ENCODE assay signal across 8 cellular contexts in the genomic region with DNA sequence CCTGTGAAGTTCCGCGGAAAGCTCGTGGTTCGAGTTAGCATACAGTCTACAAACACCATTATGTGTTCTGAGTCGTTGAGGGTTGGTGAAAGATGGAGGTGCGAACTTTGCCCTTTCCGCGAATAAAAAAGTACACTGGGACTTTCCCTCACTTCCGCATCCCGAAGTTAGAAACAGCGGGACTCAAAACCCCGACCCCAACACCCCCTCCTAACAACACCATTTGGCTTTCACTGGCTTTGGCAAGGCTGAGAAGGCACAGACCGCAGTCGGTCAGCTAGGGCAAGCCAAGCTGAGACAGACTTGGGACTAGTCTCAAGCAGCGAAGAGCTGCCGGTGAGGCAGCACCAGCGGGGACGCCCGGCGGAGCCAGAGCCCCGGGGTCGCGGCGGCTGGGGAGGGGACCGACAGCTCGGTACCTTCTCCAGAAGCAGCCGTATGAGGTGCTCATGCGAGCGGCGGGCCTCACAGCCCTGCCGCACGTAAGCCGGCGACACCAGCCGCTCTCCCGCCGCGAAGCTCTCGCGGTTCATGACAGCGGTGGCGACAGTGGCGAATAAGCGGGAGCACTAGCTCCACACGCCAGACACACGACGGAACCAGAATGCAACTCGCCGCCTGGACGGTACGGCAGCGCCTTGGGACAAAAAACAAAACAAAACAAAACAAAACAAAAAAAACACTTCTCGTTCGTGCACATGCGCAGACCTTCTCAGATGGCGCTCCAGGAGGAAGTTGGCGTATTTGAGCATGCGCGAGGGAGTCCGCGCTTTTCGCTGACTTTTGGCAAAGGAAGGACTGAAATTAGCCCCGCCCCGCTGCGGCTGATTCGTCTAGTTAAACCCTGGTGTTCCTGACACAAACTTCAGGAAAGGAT. TPM values are rescaled to one million over a fixed set of nuclear protein-coding genes. Genes with fewer than 3 reads are reported as not detected.
DNase-seq lines count a peak whose midpoint lies in the region; ATAC-seq and TF ChIP-seq lines count a peak whose summit lies in the region.

Gene SEPSECS, minus strand, starts transcription at position 613 of the 877 bp plus-strand sequence. Its CDS starts 80 bp downstream, at position 533.

- no peaks in the 10 kb centered on the region for H3K9me3 ChIP-seq in DOHH2 (ENCODE audit: control insufficient read depth, insufficient read depth, low read length)
- H3K9me3 ChIP-seq in fibroblast of lung (ENCODE audit: control insufficient read depth, insufficient read depth, low read depth, low read length): no peaks in the 10 kb centered on the region
- no peaks in the 10 kb centered on the region for H3K9me3 ChIP-seq in naive thymus-derived CD4-positive, alpha-beta T cell (ENCODE audit: control insufficient read depth in 2 of 3, low read length in 3 of 3)

- H3K27me3 ChIP-seq in DOHH2 (ENCODE audit: control insufficient read depth, low read length): no peaks in the 10 kb centered on the region
- no peaks in the 10 kb centered on the region for H3K27me3 ChIP-seq in GM23338 (ENCODE audit: insufficient read depth)
- H3K27me3 ChIP-seq in fibroblast of lung (ENCODE audit: control insufficient read depth, insufficient read depth, low read length): no peaks in the 10 kb centered on the region
- H3K27me3 ChIP-seq in naive thymus-derived CD4-positive, alpha-beta T cell (ENCODE audit: control insufficient read depth in 2 of 2, insufficient read depth in 2 of 2, low read length in 2 of 2): no peaks in the 10 kb centered on the region

- H3K4me3 Mint-ChIP-seq in GM23338: peak within 1 kb of the TSS; percentile 86
- H3K4me3 Mint-ChIP-seq in activated T-helper 17 cell treated with anti-CD3 and anti-CD28 coated beads, Interleukin-2, amount 50 U/mL, for 72 hours: peak within 1 kb of the TSS; percentile 89
- H3K4me3 Mint-ChIP-seq in naive thymus-derived CD4-positive, alpha-beta T cell: peak within 1 kb of the TSS; percentile 87 to 97 (median 94)
- H3K4me3 Mint-ChIP-seq in stimulated activated naive B cell treated with anti-CD40 and anti-IgM and Interleukin-4, amounts not matched to agents 10 μg/mL and 1 μg/mL and 100 μg/mL, for 72 hours: peak within 1 kb of the TSS; percentile 86 to 91

- H3K4me1 ChIP-seq in DOHH2 (ENCODE audit: control insufficient read depth, low read length): peaks cover 28% of the 10 kb centered on the region
- no peaks in the 10 kb centered on the region; the same call in 1 of the 2 replicates for H3K4me1 ChIP-seq in GM23338 (ENCODE audit: insufficient read depth)
- H3K4me1 ChIP-seq in fibroblast of lung (ENCODE audit: control insufficient read depth, extremely low read depth, insufficient read depth, low read length): peaks cover 2% of the 10 kb centered on the region
- peaks cover 4 to 14% of the 10 kb centered on the region in 2 donors for H3K4me1 ChIP-seq in naive thymus-derived CD4-positive, alpha-beta T cell (ENCODE audit: control insufficient read depth in 2 of 2, insufficient read depth in 2 of 2, low read length in 2 of 2)

- POLR2A ChIA-PET in naive thymus-derived CD4-positive, alpha-beta T cell (lab: Charles Lee): interaction anchor here (0.6 to 5.0 kb wide), 6 partner anchors 16 to 217 kb away, joined by 3 to 54 read pairs (median 13); partner anchors contain the start of genes ANAPC4, PI4K2B and ZCCHC4

- ATAC-seq in GM23338: peak; percentile 83
- ATAC-seq in activated T-helper 17 cell treated with anti-CD3 and anti-CD28 coated beads, Interleukin-2, amount 50 U/mL, for 72 hours (replicated peaks): peak; percentile 84
- ATAC-seq in naive thymus-derived CD4-positive, alpha-beta T cell: peak; percentile 89
- ATAC-seq in stimulated activated naive B cell treated with anti-CD40 and anti-IgM and Interleukin-4, amounts not matched to agents 10 μg/mL and 1 μg/mL and 100 μg/mL, for 72 hours (replicated peaks): peak; percentile 90 to 94

- peak within 1 kb of the TSS; percentile 92 for H3K9ac ChIP-seq in fibroblast of lung (ENCODE audit: insufficient read depth, low read length)

- H3K36me3 ChIP-seq in DOHH2 (ENCODE audit: control insufficient read depth, low read length): peaks cover 27% of the 10 kb centered on the region
- no peaks in the 10 kb centered on the region for H3K36me3 ChIP-seq in GM23338 (ENCODE audit: insufficient read depth)
- no peaks in the 10 kb centered on the region for H3K36me3 ChIP-seq in fibroblast of lung (ENCODE audit: control insufficient read depth, insufficient read depth, low read length)
- H3K36me3 ChIP-seq in naive thymus-derived CD4-positive, alpha-beta T cell (ENCODE audit: control insufficient read depth in 2 of 3, insufficient read depth in 3 of 3, low read length in 3 of 3): peaks cover 0 to 5% (median 0%) of the 10 kb centered on the region in 3 experiments

- H3K9me2 ChIP-seq in DOHH2 (replicated peaks; ENCODE audit: control insufficient read depth, low read length) (no peaks in the 10 kb centered on the region), GM23338 (ENCODE audit: insufficient read depth) (no peaks in the 10 kb centered on the region)

- H3K36me3 Mint-ChIP-seq in GM23338 (ENCODE audit: low read depth): no peaks in the 10 kb centered on the region
- H3K36me3 Mint-ChIP-seq in activated T-helper 17 cell treated with anti-CD3 and anti-CD28 coated beads, Interleukin-2, amount 50 U/mL, for 72 hours (ENCODE audit: low read depth): peaks cover 14% of the 10 kb centered on the region
- H3K36me3 Mint-ChIP-seq in naive thymus-derived CD4-positive, alpha-beta T cell: peaks cover 12 to 23% (median 20%) of the 10 kb centered on the region in 5 donors
- peaks cover 3 to 23% of the 10 kb centered on the region in 2 donors for H3K36me3 Mint-ChIP-seq in stimulated activated naive B cell treated with anti-CD40 and anti-IgM and Interleukin-4, amounts not matched to agents 10 μg/mL and 1 μg/mL and 100 μg/mL, for 72 hours

- H3K4me2 ChIP-seq in DOHH2 (ENCODE audit: low read length) (peak within 1 kb of the TSS; percentile 90), GM23338 (peak within 1 kb of the TSS; percentile 82), fibroblast of lung (ENCODE audit: extremely low read depth, insufficient read depth, low read length) (peak within 1 kb of the TSS; percentile 88)

- H4K20me1 ChIP-seq in DOHH2 (ENCODE audit: control insufficient read depth, insufficient read depth, low read depth, low read length): no peaks in the 10 kb centered on the region
- H4K20me1 ChIP-seq in GM23338 (replicated peaks; ENCODE audit: insufficient read depth): no peaks in the 10 kb centered on the region
- no peaks in the 10 kb centered on the region for H4K20me1 ChIP-seq in fibroblast of lung (ENCODE audit: control insufficient read depth, extremely low read depth, insufficient read depth, low read length)

- H3K27ac ChIP-seq in DOHH2 (ENCODE audit: low read depth, low read length): peak within 1 kb of the TSS; percentile 76
- H3K27ac ChIP-seq in GM23338 (ENCODE audit: low read depth): peak within 1 kb of the TSS; percentile 84
- H3K27ac ChIP-seq in fibroblast of lung (ENCODE audit: insufficient read depth, low read length): peak within 1 kb of the TSS; percentile 91
- peak within 1 kb of the TSS; percentile 97 for H3K27ac ChIP-seq in naive thymus-derived CD4-positive, alpha-beta T cell (ENCODE audit: low read depth, low read length)

- DNase-seq in GM23338 (ENCODE audit: low spot score) (peak; percentile 95), LHCN-M2 (ENCODE audit: low read depth) (peak; percentile 97), RPMI8226 (peak; percentile 95), fibroblast of lung (ENCODE audit: low read depth in 2 of 2) (peak; percentile 93 to 98)
- DNase-seq in naive thymus-derived CD4-positive, alpha-beta T cell: peak; percentile 82 to 96 (median 94)
- peak; percentile 92 for DNase-seq in stimulated activated naive B cell treated with anti-CD40 and anti-IgM and Interleukin-4, amounts not matched to agents 10 μg/mL and 1 μg/mL and 100 μg/mL, for 72 hours

- H3K79me2 ChIP-seq in DOHH2 (ENCODE audit: control insufficient read depth, low read length) (peaks cover 49% of the 10 kb centered on the region), GM23338 (replicated peaks; ENCODE audit: insufficient read depth) (no peaks in the 10 kb centered on the region), fibroblast of lung (ENCODE audit: control insufficient read depth, insufficient read depth, low read length) (peaks cover 2% of the 10 kb centered on the region)

- H2AFZ ChIP-seq in GM23338 (peak within 1 kb of the TSS; percentile 80; the same call in 1 of the 2 replicates), fibroblast of lung (ENCODE audit: low read length) (peak within 1 kb of the TSS; percentile 94)

- peak within 1 kb of the TSS; percentile 84 for H3K27ac Mint-ChIP-seq in GM23338
- peak within 1 kb of the TSS; percentile 94 for H3K27ac Mint-ChIP-seq in activated T-helper 17 cell treated with anti-CD3 and anti-CD28 coated beads, Interleukin-2, amount 50 U/mL, for 72 hours
- H3K27ac Mint-ChIP-seq in naive thymus-derived CD4-positive, alpha-beta T cell: peak within 1 kb of the TSS; percentile 93 to 98 (median 96)
- peak within 1 kb of the TSS; percentile 100 for H3K27ac Mint-ChIP-seq in stimulated activated naive B cell treated with anti-CD40 and anti-IgM and Interleukin-4, amounts not matched to agents 10 μg/mL and 1 μg/mL and 100 μg/mL, for 72 hours

- TF ChIP-seq CTCF in DOHH2 (IDR thresholded peaks at IDR 0.05; ENCODE audit: low read depth, low read length, poor library complexity, severe bottlenecking): no peak
- no peak for TF ChIP-seq CTCF in GM23338 (conservative IDR thresholded peaks at IDR 0.05; ENCODE audit: low read depth in 2 of 2)
- TF ChIP-seq CTCF in fibroblast of lung (conservative IDR thresholded peaks at IDR 0.05 in 1 of 2, IDR thresholded peaks at IDR 0.05 in 1 of 2; ENCODE audit: low read depth in 1 of 2, low read length in 2 of 2): no peak

- no peaks in the 10 kb centered on the region for H3K9me3 Mint-ChIP-seq in GM23338
- no peaks in the 10 kb centered on the region for H3K9me3 Mint-ChIP-seq in activated T-helper 17 cell treated with anti-CD3 and anti-CD28 coated beads, Interleukin-2, amount 50 U/mL, for 72 hours
- peaks cover 0 to 5% (median 0%) of the 10 kb centered on the region in 11 donors for H3K9me3 Mint-ChIP-seq in naive thymus-derived CD4-positive, alpha-beta T cell
- H3K9me3 Mint-ChIP-seq in stimulated activated naive B cell treated with anti-CD40 and anti-IgM and Interleukin-4, amounts not matched to agents 10 μg/mL and 1 μg/mL and 100 μg/mL, for 72 hours: no peaks in the 10 kb centered on the region

- H3K4me3 ChIP-seq in DOHH2 (ENCODE audit: low read length) (peak within 1 kb of the TSS; percentile 88), GM23338 (peak within 1 kb of the TSS; percentile 67), fibroblast of lung (replicated peaks in 1 of 4; ENCODE audit: control extremely low read depth in 1 of 4, insufficient read depth in 1 of 4, low read depth in 3 of 4, low read length in 4 of 4) (peak within 1 kb of the TSS; percentile 86 to 92 (median 88))
- peak within 1 kb of the TSS; percentile 75 for H3K4me3 ChIP-seq in naive thymus-derived CD4-positive, alpha-beta T cell (ENCODE audit: low read length)

- peaks cover 13% of the 10 kb centered on the region for H3K27me3 Mint-ChIP-seq in GM23338 (ENCODE audit: insufficient read depth, low read depth, poor library complexity)
- H3K27me3 Mint-ChIP-seq in activated T-helper 17 cell treated with anti-CD3 and anti-CD28 coated beads, Interleukin-2, amount 50 U/mL, for 72 hours: no peaks in the 10 kb centered on the region
- peaks cover 0 to 2% (median 0%) of the 10 kb centered on the region in 5 donors for H3K27me3 Mint-ChIP-seq in naive thymus-derived CD4-positive, alpha-beta T cell
- H3K27me3 Mint-ChIP-seq in stimulated activated naive B cell treated with anti-CD40 and anti-IgM and Interleukin-4, amounts not matched to agents 10 μg/mL and 1 μg/mL and 100 μg/mL, for 72 hours: no peaks in the 10 kb centered on the region

- peaks cover 19% of the 10 kb centered on the region for H3K4me1 Mint-ChIP-seq in GM23338
- peaks cover 19% of the 10 kb centered on the region for H3K4me1 Mint-ChIP-seq in activated T-helper 17 cell treated with anti-CD3 and anti-CD28 coated beads, Interleukin-2, amount 50 U/mL, for 72 hours
- peaks cover 33 to 66% (median 52%) of the 10 kb centered on the region in 7 donors for H3K4me1 Mint-ChIP-seq in naive thymus-derived CD4-positive, alpha-beta T cell
- H3K4me1 Mint-ChIP-seq in stimulated activated naive B cell treated with anti-CD40 and anti-IgM and Interleukin-4, amounts not matched to agents 10 μg/mL and 1 μg/mL and 100 μg/mL, for 72 hours: peaks cover 23 to 24% of the 10 kb centered on the region in 2 donors

- H3F3A ChIP-seq in DOHH2 (ENCODE audit: control insufficient read depth, insufficient read depth): no peaks in the 10 kb centered on the region; the same call in 1 of the 2 replicates
- H3F3A ChIP-seq in GM23338 (replicated peaks; ENCODE audit: low read depth): no peaks in the 10 kb centered on the region; the same call in 1 of the 2 replicates

- CTCF ChIA-PET in naive thymus-derived CD4-positive, alpha-beta T cell (lab: Charles Lee): interaction anchor here (0.6 to 0.9 kb wide), 3 partner anchors 24 to 76 kb away, joined by 3 to 4 read pairs (median 3); no protein-coding TSS in a partner anchor

- intact Hi-C loops in naive thymus-derived CD4-positive, alpha-beta T cell (cut with micrococcal nuclease): loop anchor here (1.0 to 5.0 kb wide), 13 partner anchors 19 to 1702 kb away; partner anchors contain the start of genes ANAPC4 (in 2 of the 2), DHX15 (in 2 of the 2), SMIM20 (in 2 of the 2) and TBC1D19 (in 2 of the 2)

RNA-seq across cellular contexts. Expression of gene SEPSECS, which starts in this region (rescaled TPM):
- 4.7 and 8.4 TPM in 2 replicates for total RNA-seq in GM23338 (2014; rRNA removed; shearing (Covaris generic))
- 1.2 and 2.3 TPM in 2 replicates for polyA plus RNA-seq in GM23338 (2016; fragmentation: Nextera tagmentation; extraction: Ambion mirVana)
- total RNA-seq in LHCN-M2 (2014; rRNA removed): 5.2 and 5.6 TPM in 2 replicates
- polyA plus RNA-seq in LHCN-M2 (2012): 1.4 TPM
- 10 to 100 TPM; 11.5 to 11.8 TPM for total RNA-seq in activated T-helper 17 cell treated with anti-CD3 and anti-CD28 coated beads, Interleukin-2, amount 50 U/mL, for 72 hours
- 9.2 and 12.4 TPM in 2 replicates for total RNA-seq in fibroblast of lung
- polyA plus RNA-seq in fibroblast of lung: 3.6 and 5.9 TPM in 2 replicates
- polyA plus RNA-seq in fibroblast of lung (2012): 2.3 and 3.1 TPM in 2 replicates
- polyA minus RNA-seq in fibroblast of lung (ENCODE audit: low replicate concordance): 0.67 and 1.3 TPM in 2 replicates
- 10 to 100 TPM; 14.4 to 25.0 (median 17.2) TPM for total RNA-seq in naive thymus-derived CD4-positive, alpha-beta T cell
- 1 to 10 TPM; 1.4 to 3.4 TPM for polyA plus RNA-seq in naive thymus-derived CD4-positive, alpha-beta T cell

Comparison
In these comparisons a context has a peak if more than half of its experiments do, and no peak if none do; other contexts are left out.
1. Peak in every context shown above with its lines: DNase-seq, ATAC-seq, H3K4me3 ChIP-seq and H3K27ac ChIP-seq.